In genomic region chr4:178966644-178967043, GRCh38 we compare ENCODE assay signal across 9 cellular contexts.
"Had no signal": no experiment of that assay in that cellular context is flagged by ENCODE, and none has a peak within 500 bp of the region (broad histone marks: within the 10 kb centered on the region; RNA-seq: fewer than 3 reads in every experiment).

No MANE protein-coding gene starts in this region.

- H3K27ac ChIP-seq: GM23248 had no signal

- H3K9ac ChIP-seq: GM23248 had no signal

- H3K4me2 ChIP-seq: GM23338 had no signal

- H3K9me3 Mint-ChIP-seq: GM23338, H9 had no signal

- H3K27ac Mint-ChIP-seq: GM23338, H9, HFFc6 had no signal

- H3K9me3 ChIP-seq: HAP-1 had no signal

- H3K4me1 ChIP-seq: HAP-1 had no signal

- H2AFZ ChIP-seq: GM23248, GM23338 had no signal

- H3K4me3 ChIP-seq: GM23248, GM23338, HAP-1 had no signal

- DNase-seq: GM23248, GOT3, H7, H9, HCEC 1CT, HFFc6 had no signal

- H3K36me3 ChIP-seq: HAP-1 had no signal

- ATAC-seq: GM23338, HCT116 had no signal

- H3K4me3 Mint-ChIP-seq: GM23338, H9, HFFc6 had no signal
